ENCODE assay signal across 8 cellular contexts in the genomic region with DNA sequence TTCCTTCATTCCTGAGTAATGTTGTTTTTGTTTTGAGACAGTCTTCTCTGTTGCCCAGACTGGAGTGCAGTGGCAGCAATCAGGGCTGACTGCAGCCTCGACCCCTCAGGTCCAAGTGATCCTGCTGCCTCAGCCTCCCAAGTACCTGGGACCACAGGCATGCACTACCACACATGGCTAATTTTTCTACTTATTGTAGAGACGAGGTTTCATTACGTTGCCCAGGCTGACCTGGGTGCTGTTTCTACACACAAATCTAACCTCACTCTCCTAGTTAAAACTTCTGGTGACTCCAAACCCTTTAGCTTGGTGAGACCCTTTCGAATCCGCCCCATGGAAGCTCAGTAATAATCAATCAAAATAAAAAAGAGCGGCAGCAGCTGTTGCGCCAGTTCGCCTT. TPM values are rescaled to one million over a fixed set of nuclear protein-coding genes. Genes with fewer than 3 reads are reported as not detected.
A peak's percentile ranks its signal among the peaks of the same experiment; 100 is the strongest.
DNase-seq lines count a peak whose midpoint lies in the region; ATAC-seq and TF ChIP-seq lines count a peak whose summit lies in the region.

No MANE protein-coding gene starts in this region.

- DNase-seq in cardiac muscle cell (ENCODE audit: low read depth in 1 of 2, low spot score in 1 of 2) (no peak), left cardiac atrium (no peak), right lobe of liver (no peak), tibial artery (no peak), DMS114 treated with DMSO at 0.1 percent for 48 hours (lab: John Stamatoyannopoulos, UW; ENCODE audit: unreplicated experiment) (no peak), HPDE6-E6E7 (ENCODE audit: extremely low spot score) (no peak)
- no peak for DNase-seq in activated naive CD8-positive, alpha-beta T cell treated with anti-CD3 and anti-CD28 coated beads, Interleukin-2, amount 10 ng/mL, durations not matched to agents 7 days and 5 days

- peak overlapping the region; percentile 98 for H3K27ac Mint-ChIP-seq in activated naive CD8-positive, alpha-beta T cell treated with anti-CD3 and anti-CD28 coated beads, Interleukin-2, amount 10 ng/mL, durations not matched to agents 7 days and 5 days

- POLR2A ChIA-PET in activated naive CD8-positive, alpha-beta T cell treated with anti-CD3 and anti-CD28 coated beads, Interleukin-2, amount 10 ng/mL, durations not matched to agents 7 days and 5 days (lab: Charles Lee), result interaction anchor here (1.0 to 6.5 kb wide), 5 partner anchors 14 to 67 kb away, joined by 4 to 218 read pairs (median 9); no protein-coding TSS in a partner anchor

- H3K4me1 ChIP-seq in cardiac muscle cell (ENCODE audit: low read depth) (peaks cover 10% of the 10 kb centered on the region), right lobe of liver (peaks cover 0 to 18% (median 10%) of the 10 kb centered on the region in 4 donors), tibial artery (peaks cover 5 to 35% (median 25%) of the 10 kb centered on the region in 4 donors)

- H3K27me3 ChIP-seq in cardiac muscle cell (no peaks in the 10 kb centered on the region), right lobe of liver (no peaks in the 10 kb centered on the region), tibial artery (no peaks in the 10 kb centered on the region)

- peaks cover 33% of the 10 kb centered on the region for H3K36me3 Mint-ChIP-seq in activated naive CD8-positive, alpha-beta T cell treated with anti-CD3 and anti-CD28 coated beads, Interleukin-2, amount 10 ng/mL, durations not matched to agents 7 days and 5 days

- H3K4me3 ChIP-seq in cardiac muscle cell (peak overlapping the region; percentile 78), right lobe of liver (peak overlapping the region in 2 of 3 donors; percentile 81 to 96), tibial artery (peak overlapping the region; percentile 72 to 86)

- TF ChIP-seq CTCF in cardiac muscle cell (IDR thresholded peaks at IDR 0.05; ENCODE audit: low read depth, low read length) (no peak), right lobe of liver (IDR thresholded peaks at IDR 0.05) (no peak), tibial artery (IDR thresholded peaks at IDR 0.05) (no peak)

- H3K9me3 ChIP-seq in cardiac muscle cell (ENCODE audit: low read depth) (no peaks in the 10 kb centered on the region), right lobe of liver (no peaks in the 10 kb centered on the region), tibial artery (no peaks in the 10 kb centered on the region)

- peak overlapping the region; percentile 82 for H3K4me3 Mint-ChIP-seq in activated naive CD8-positive, alpha-beta T cell treated with anti-CD3 and anti-CD28 coated beads, Interleukin-2, amount 10 ng/mL, durations not matched to agents 7 days and 5 days

- TF ChIP-seq POLR2A in right lobe of liver (IDR thresholded peaks at IDR 0.05), result no peak

- 91% methylated on average over 8 of the region's 8 CpGs for WGBS in right lobe of liver (ENCODE audit: insufficient coverage, low coverage, low lambda C conversion rate, missing lambda C conversion rate)

- intact Hi-C loops in left cardiac atrium (cut with DNase I) (loop anchor here in 1 of 2 donors (5.0 kb wide), 1 partner anchor 64 kb away; no protein-coding TSS in a partner anchor), right lobe of liver (cut with DNase I) (no loop called here), tibial artery (cut with DNase I; ENCODE audit: low total_unique reads) (loop anchor here (5.0 kb wide), 2 partner anchors 74 to 169 kb away; a partner anchor contains a TSS)

- peak overlapping the region; percentile 93 for H3K27ac ChIP-seq in cardiac muscle cell
- H3K27ac ChIP-seq in right lobe of liver, result peak overlapping the region in 1 of 3 donors; percentile 95
- peak overlapping the region in 1 of 2 donors; percentile 97 for H3K27ac ChIP-seq in tibial artery

- H3K36me3 ChIP-seq in cardiac muscle cell, result peaks cover 6% of the 10 kb centered on the region
- H3K36me3 ChIP-seq in right lobe of liver, result peaks cover 0 to 11% (median 0%) of the 10 kb centered on the region in 4 donors
- peaks cover 0 to 6% (median 0%) of the 10 kb centered on the region in 3 donors for H3K36me3 ChIP-seq in tibial artery

- H3K9me3 Mint-ChIP-seq in activated naive CD8-positive, alpha-beta T cell treated with anti-CD3 and anti-CD28 coated beads, Interleukin-2, amount 10 ng/mL, durations not matched to agents 7 days and 5 days, result peaks cover 8% of the 10 kb centered on the region

- ATAC-seq in left cardiac atrium (no peak), right lobe of liver (no peak), GM19395 (IDR thresholded peaks at IDR 0.05; ENCODE audit: unreplicated experiment) (no peak)
- no peak for ATAC-seq in activated naive CD8-positive, alpha-beta T cell treated with anti-CD3 and anti-CD28 coated beads, Interleukin-2, amount 10 ng/mL, durations not matched to agents 7 days and 5 days (ENCODE audit: low read depth)

- H3K4me1 Mint-ChIP-seq in activated naive CD8-positive, alpha-beta T cell treated with anti-CD3 and anti-CD28 coated beads, Interleukin-2, amount 10 ng/mL, durations not matched to agents 7 days and 5 days, result peaks cover 32% of the 10 kb centered on the region

- no peaks in the 10 kb centered on the region for H3K27me3 Mint-ChIP-seq in activated naive CD8-positive, alpha-beta T cell treated with anti-CD3 and anti-CD28 coated beads, Interleukin-2, amount 10 ng/mL, durations not matched to agents 7 days and 5 days

RNA-seq across cellular contexts. Expression of a gene that starts 1.3 kb away (rescaled TPM):
- total RNA-seq in cardiac muscle cell (12.9 and 16.6 TPM in 2 replicates), left cardiac atrium (10 to 100 TPM; 11.8 to 18.8 TPM), right lobe of liver (1 to 10 TPM; 3.6 to 8.9 (median 6.7) TPM)
- polyA plus RNA-seq in cardiac muscle cell, result 30.4 and 33.8 TPM in 2 replicates
- 10 to 100 TPM; 23.4 to 26.2 TPM for total RNA-seq in activated naive CD8-positive, alpha-beta T cell treated with anti-CD3 and anti-CD28 coated beads, Interleukin-2, amount 10 ng/mL, durations not matched to agents 7 days and 5 days

RNA-seq across cellular contexts. Expression of a gene that starts 1.5 kb away (rescaled TPM):
- total RNA-seq in cardiac muscle cell (105 TPM in 2 replicates), left cardiac atrium (10 to 100 TPM; 42.2 to 52.3 TPM), right lobe of liver (100 to 1,000 TPM in 3 of 6 experiments, 10 to 100 TPM in 3; 41.7 to 124 (median 94.3) TPM)
- 131 and 150 TPM in 2 replicates for polyA plus RNA-seq in cardiac muscle cell
- total RNA-seq in activated naive CD8-positive, alpha-beta T cell treated with anti-CD3 and anti-CD28 coated beads, Interleukin-2, amount 10 ng/mL, durations not matched to agents 7 days and 5 days, result 100 to 1,000 TPM; 158 TPM
